In the genomic region with DNA sequence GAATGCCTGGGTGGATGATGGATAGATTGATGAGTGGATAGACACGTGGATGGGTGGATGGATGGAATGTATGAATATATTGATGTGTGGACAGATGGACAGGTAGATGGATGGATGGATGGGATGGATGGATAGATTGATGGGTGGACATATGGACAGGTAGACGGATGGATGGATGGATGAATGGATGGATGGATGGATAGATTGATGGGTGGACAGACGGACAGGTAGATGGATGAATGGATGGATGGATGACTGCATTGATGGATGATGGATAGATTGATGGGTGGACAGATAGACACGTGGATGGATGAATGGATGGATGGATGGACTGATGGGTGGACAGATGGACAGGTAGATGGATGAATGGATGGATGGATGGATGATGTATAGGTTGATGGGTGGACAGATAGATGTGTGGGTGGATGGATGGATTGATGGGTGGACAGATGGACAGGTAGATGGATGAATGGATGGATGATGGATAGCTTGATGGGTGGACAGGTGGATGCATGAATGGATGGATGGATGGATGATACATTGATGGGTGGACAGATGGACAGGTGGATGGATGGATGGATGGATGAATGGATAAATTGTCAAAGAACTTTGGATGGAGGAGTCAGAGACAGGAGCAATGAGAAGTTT, we compare ENCODE assay signal across 2 cellular contexts.
TF ChIP-seq lines count a peak whose summit lies in the region.

No MANE protein-coding gene starts in this region.

TF ChIP-seq in HepG2, 621 proteins besides CTCF, POLR2A, EP300 and RAD21 (continued from another document and continues in another):
- TF ChIP-seq, protein P1, sequence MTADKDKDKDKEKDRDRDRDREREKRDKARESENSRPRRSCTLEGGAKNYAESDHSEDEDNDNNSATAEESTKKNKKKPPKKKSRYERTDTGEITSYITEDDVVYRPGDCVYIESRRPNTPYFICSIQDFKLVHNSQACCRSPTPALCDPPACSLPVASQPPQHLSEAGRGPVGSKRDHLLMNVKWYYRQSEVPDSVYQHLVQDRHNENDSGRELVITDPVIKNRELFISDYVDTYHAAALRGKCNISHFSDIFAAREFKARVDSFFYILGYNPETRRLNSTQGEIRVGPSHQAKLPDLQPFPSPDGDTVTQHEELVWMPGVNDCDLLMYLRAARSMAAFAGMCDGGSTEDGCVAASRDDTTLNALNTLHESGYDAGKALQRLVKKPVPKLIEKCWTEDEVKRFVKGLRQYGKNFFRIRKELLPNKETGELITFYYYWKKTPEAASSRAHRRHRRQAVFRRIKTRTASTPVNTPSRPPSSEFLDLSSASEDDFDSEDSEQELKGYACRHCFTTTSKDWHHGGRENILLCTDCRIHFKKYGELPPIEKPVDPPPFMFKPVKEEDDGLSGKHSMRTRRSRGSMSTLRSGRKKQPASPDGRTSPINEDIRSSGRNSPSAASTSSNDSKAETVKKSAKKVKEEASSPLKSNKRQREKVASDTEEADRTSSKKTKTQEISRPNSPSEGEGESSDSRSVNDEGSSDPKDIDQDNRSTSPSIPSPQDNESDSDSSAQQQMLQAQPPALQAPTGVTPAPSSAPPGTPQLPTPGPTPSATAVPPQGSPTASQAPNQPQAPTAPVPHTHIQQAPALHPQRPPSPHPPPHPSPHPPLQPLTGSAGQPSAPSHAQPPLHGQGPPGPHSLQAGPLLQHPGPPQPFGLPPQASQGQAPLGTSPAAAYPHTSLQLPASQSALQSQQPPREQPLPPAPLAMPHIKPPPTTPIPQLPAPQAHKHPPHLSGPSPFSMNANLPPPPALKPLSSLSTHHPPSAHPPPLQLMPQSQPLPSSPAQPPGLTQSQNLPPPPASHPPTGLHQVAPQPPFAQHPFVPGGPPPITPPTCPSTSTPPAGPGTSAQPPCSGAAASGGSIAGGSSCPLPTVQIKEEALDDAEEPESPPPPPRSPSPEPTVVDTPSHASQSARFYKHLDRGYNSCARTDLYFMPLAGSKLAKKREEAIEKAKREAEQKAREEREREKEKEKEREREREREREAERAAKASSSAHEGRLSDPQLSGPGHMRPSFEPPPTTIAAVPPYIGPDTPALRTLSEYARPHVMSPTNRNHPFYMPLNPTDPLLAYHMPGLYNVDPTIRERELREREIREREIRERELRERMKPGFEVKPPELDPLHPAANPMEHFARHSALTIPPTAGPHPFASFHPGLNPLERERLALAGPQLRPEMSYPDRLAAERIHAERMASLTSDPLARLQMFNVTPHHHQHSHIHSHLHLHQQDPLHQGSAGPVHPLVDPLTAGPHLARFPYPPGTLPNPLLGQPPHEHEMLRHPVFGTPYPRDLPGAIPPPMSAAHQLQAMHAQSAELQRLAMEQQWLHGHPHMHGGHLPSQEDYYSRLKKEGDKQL (CRISPR knock-in tag; IDR thresholded peaks at IDR 0.05; ENCODE audit: low read depth), result no peak
- TF ChIP-seq SSRP1 (CRISPR knock-in tag; IDR thresholded peaks at IDR 0.05) (no peak), TAF1 (CRISPR knock-in tag; IDR thresholded peaks at IDR 0.05) (no peak)
- TF ChIP-seq, protein P2, sequence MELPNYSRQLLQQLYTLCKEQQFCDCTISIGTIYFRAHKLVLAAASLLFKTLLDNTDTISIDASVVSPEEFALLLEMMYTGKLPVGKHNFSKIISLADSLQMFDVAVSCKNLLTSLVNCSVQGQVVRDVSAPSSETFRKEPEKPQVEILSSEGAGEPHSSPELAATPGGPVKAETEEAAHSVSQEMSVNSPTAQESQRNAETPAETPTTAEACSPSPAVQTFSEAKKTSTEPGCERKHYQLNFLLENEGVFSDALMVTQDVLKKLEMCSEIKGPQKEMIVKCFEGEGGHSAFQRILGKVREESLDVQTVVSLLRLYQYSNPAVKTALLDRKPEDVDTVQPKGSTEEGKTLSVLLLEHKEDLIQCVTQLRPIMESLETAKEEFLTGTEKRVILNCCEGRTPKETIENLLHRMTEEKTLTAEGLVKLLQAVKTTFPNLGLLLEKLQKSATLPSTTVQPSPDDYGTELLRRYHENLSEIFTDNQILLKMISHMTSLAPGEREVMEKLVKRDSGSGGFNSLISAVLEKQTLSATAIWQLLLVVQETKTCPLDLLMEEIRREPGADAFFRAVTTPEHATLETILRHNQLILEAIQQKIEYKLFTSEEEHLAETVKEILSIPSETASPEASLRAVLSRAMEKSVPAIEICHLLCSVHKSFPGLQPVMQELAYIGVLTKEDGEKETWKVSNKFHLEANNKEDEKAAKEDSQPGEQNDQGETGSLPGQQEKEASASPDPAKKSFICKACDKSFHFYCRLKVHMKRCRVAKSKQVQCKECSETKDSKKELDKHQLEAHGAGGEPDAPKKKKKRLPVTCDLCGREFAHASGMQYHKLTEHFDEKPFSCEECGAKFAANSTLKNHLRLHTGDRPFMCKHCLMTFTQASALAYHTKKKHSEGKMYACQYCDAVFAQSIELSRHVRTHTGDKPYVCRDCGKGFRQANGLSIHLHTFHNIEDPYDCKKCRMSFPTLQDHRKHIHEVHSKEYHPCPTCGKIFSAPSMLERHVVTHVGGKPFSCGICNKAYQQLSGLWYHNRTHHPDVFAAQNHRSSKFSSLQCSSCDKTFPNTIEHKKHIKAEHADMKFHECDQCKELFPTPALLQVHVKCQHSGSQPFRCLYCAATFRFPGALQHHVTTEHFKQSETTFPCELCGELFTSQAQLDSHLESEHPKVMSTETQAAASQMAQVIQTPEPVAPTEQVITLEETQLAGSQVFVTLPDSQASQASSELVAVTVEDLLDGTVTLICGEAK (IDR thresholded peaks at IDR 0.05), result no peak
- TF ChIP-seq, protein P2 (CRISPR knock-in tag; IDR thresholded peaks at IDR 0.05), result no peak

TF ChIP-seq in H1, 55 proteins besides CTCF, POLR2A, EP300 and RAD21 (continued from another document):
- TF ChIP-seq, protein P3, sequence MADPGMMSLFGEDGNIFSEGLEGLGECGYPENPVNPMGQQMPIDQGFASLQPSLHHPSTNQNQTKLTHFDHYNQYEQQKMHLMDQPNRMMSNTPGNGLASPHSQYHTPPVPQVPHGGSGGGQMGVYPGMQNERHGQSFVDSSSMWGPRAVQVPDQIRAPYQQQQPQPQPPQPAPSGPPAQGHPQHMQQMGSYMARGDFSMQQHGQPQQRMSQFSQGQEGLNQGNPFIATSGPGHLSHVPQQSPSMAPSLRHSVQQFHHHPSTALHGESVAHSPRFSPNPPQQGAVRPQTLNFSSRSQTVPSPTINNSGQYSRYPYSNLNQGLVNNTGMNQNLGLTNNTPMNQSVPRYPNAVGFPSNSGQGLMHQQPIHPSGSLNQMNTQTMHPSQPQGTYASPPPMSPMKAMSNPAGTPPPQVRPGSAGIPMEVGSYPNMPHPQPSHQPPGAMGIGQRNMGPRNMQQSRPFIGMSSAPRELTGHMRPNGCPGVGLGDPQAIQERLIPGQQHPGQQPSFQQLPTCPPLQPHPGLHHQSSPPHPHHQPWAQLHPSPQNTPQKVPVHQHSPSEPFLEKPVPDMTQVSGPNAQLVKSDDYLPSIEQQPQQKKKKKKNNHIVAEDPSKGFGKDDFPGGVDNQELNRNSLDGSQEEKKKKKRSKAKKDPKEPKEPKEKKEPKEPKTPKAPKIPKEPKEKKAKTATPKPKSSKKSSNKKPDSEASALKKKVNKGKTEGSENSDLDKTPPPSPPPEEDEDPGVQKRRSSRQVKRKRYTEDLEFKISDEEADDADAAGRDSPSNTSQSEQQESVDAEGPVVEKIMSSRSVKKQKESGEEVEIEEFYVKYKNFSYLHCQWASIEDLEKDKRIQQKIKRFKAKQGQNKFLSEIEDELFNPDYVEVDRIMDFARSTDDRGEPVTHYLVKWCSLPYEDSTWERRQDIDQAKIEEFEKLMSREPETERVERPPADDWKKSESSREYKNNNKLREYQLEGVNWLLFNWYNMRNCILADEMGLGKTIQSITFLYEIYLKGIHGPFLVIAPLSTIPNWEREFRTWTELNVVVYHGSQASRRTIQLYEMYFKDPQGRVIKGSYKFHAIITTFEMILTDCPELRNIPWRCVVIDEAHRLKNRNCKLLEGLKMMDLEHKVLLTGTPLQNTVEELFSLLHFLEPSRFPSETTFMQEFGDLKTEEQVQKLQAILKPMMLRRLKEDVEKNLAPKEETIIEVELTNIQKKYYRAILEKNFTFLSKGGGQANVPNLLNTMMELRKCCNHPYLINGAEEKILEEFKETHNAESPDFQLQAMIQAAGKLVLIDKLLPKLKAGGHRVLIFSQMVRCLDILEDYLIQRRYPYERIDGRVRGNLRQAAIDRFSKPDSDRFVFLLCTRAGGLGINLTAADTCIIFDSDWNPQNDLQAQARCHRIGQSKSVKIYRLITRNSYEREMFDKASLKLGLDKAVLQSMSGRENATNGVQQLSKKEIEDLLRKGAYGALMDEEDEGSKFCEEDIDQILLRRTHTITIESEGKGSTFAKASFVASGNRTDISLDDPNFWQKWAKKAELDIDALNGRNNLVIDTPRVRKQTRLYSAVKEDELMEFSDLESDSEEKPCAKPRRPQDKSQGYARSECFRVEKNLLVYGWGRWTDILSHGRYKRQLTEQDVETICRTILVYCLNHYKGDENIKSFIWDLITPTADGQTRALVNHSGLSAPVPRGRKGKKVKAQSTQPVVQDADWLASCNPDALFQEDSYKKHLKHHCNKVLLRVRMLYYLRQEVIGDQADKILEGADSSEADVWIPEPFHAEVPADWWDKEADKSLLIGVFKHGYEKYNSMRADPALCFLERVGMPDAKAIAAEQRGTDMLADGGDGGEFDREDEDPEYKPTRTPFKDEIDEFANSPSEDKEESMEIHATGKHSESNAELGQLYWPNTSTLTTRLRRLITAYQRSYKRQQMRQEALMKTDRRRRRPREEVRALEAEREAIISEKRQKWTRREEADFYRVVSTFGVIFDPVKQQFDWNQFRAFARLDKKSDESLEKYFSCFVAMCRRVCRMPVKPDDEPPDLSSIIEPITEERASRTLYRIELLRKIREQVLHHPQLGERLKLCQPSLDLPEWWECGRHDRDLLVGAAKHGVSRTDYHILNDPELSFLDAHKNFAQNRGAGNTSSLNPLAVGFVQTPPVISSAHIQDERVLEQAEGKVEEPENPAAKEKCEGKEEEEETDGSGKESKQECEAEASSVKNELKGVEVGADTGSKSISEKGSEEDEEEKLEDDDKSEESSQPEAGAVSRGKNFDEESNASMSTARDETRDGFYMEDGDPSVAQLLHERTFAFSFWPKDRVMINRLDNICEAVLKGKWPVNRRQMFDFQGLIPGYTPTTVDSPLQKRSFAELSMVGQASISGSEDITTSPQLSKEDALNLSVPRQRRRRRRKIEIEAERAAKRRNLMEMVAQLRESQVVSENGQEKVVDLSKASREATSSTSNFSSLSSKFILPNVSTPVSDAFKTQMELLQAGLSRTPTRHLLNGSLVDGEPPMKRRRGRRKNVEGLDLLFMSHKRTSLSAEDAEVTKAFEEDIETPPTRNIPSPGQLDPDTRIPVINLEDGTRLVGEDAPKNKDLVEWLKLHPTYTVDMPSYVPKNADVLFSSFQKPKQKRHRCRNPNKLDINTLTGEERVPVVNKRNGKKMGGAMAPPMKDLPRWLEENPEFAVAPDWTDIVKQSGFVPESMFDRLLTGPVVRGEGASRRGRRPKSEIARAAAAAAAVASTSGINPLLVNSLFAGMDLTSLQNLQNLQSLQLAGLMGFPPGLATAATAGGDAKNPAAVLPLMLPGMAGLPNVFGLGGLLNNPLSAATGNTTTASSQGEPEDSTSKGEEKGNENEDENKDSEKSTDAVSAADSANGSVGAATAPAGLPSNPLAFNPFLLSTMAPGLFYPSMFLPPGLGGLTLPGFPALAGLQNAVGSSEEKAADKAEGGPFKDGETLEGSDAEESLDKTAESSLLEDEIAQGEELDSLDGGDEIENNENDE (IDR thresholded peaks at IDR 0.05; ENCODE audit: insufficient replicate concordance, low read length), result no peak
- no peak for TF ChIP-seq TEAD4 (IDR thresholded peaks at IDR 0.05; ENCODE audit: low read depth, low read length)
